In the genomic region with DNA sequence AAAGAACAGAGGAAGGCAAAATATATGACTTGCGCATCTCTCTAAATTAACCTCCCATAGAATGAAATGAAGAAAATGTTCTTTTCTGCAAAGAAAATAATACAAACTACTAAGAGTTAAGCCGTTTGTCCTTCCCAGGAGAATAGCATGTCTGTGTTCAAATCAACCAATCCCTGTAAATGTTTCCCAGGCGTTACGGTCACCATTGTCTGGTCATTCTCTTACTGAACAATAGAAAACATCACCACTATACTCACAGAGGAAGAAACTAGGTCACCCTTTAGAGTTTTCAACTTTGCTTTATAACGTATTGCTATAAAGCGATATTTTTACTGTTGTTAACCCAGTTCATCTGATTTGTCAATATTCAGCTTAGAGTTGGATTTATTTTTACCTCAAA, we compare ENCODE assay signal across 2 cellular contexts.
TF ChIP-seq lines count a peak whose summit lies in the region.

No MANE protein-coding gene starts in this region.

TF ChIP-seq in SK-N-SH, 30 proteins besides CTCF, POLR2A, EP300 and RAD21 (continued from another document):
- TF ChIP-seq REST (IDR thresholded peaks at IDR 0.05; ENCODE audit: low read depth, low read length) (no peak), NRF1 (IDR thresholded peaks at IDR 0.05; ENCODE audit: low read depth, low read length) (no peak), NFIC (IDR thresholded peaks at IDR 0.05; ENCODE audit: borderline replicate concordance) (no peak), TEAD4 (IDR thresholded peaks at IDR 0.05; ENCODE audit: borderline replicate concordance, insufficient read depth) (no peak), SMC3 (IDR thresholded peaks at IDR 0.05; ENCODE audit: low read depth, low read length) (no peak), TCF12 (IDR thresholded peaks at IDR 0.05) (no peak), POLR2AphosphoS5 (IDR thresholded peaks at IDR 0.05; ENCODE audit: low read depth, low read length) (no peak), ELF1 (IDR thresholded peaks at IDR 0.05) (no peak), RXRA (IDR thresholded peaks at IDR 0.05; ENCODE audit: borderline replicate concordance, low read depth) (no peak), RCOR1 (IDR thresholded peaks at IDR 0.05; ENCODE audit: low read length) (no peak), PBX3 (IDR thresholded peaks at IDR 0.05) (no peak)
- TF ChIP-seq, protein P1, sequence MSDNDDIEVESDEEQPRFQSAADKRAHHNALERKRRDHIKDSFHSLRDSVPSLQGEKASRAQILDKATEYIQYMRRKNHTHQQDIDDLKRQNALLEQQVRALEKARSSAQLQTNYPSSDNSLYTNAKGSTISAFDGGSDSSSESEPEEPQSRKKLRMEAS (IDR thresholded peaks at IDR 0.05; ENCODE audit: low read depth) = no peak
- TF ChIP-seq, protein P2, sequence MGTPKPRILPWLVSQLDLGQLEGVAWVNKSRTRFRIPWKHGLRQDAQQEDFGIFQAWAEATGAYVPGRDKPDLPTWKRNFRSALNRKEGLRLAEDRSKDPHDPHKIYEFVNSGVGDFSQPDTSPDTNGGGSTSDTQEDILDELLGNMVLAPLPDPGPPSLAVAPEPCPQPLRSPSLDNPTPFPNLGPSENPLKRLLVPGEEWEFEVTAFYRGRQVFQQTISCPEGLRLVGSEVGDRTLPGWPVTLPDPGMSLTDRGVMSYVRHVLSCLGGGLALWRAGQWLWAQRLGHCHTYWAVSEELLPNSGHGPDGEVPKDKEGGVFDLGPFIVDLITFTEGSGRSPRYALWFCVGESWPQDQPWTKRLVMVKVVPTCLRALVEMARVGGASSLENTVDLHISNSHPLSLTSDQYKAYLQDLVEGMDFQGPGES (IDR thresholded peaks at IDR 0.05; ENCODE audit: low read depth, low read length) = no peak
- TF ChIP-seq, protein P3, sequence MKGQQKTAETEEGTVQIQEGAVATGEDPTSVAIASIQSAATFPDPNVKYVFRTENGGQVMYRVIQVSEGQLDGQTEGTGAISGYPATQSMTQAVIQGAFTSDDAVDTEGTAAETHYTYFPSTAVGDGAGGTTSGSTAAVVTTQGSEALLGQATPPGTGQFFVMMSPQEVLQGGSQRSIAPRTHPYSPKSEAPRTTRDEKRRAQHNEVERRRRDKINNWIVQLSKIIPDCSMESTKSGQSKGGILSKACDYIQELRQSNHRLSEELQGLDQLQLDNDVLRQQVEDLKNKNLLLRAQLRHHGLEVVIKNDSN (IDR thresholded peaks at IDR 0.05; ENCODE audit: borderline replicate concordance, low read depth) = no peak

TF ChIP-seq in SK-N-SH treated with all-trans-retinoic acid at 6 μM for 48 hours, 23 proteins besides CTCF, POLR2A, EP300 and RAD21 (continued from another document):
- TF ChIP-seq, protein P4, sequence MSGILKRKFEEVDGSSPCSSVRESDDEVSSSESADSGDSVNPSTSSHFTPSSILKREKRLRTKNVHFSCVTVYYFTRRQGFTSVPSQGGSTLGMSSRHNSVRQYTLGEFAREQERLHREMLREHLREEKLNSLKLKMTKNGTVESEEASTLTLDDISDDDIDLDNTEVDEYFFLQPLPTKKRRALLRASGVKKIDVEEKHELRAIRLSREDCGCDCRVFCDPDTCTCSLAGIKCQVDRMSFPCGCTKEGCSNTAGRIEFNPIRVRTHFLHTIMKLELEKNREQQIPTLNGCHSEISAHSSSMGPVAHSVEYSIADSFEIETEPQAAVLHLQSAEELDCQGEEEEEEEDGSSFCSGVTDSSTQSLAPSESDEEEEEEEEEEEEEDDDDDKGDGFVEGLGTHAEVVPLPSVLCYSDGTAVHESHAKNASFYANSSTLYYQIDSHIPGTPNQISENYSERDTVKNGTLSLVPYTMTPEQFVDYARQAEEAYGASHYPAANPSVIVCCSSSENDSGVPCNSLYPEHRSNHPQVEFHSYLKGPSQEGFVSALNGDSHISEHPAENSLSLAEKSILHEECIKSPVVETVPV (CRISPR knock-in tag; IDR thresholded peaks at IDR 0.05) = no peak
- no peak for TF ChIP-seq PATZ1 (CRISPR knock-in tag; IDR thresholded peaks at IDR 0.05; ENCODE audit: borderline replicate concordance)
- no peak for TF ChIP-seq ISL1 (CRISPR knock-in tag; IDR thresholded peaks at IDR 0.05)
- TF ChIP-seq GLIS3 (CRISPR knock-in tag; IDR thresholded peaks at IDR 0.05) = no peak
